In the genomic region with DNA sequence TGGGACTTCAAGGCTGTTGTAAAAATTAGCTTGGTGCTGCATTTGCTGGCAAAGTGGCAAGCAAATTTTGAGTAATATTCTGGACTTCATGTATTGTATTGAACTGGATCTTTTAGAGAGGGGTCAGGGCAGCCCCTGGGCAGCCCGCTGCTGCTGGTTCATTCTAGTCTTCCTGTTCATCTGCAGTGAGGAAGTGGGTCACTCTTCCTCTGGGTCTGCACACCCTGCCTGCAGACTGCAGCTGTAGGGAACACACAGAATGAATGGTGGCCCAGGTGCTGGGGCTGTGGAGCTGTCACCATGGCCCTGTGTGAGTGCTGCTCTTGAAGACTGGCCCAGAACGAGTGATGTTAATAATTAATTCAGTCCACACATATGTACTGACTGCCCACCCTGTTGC, we compare ENCODE assay signal across 22 cellular contexts.
"Had no signal": no experiment of that assay in that cellular context is flagged by ENCODE, and none has a peak within 500 bp of the region (broad histone marks: within the 10 kb centered on the region; RNA-seq: fewer than 3 reads in every experiment).

No MANE protein-coding gene starts in this region.

- H3K27ac Mint-ChIP-seq: activated CD8-positive, alpha-beta T cell treated with anti-CD3 and anti-CD28 coated beads, Interleukin-2, amount 10 ng/mL, durations not matched to agents 7 days and 5 days; activated naive CD8-positive, alpha-beta T cell treated with anti-CD3 and anti-CD28 coated beads, Interleukin-2, amount 10 ng/mL, durations not matched to agents 7 days and 5 days; activated T-cell treated with anti-CD3 and anti-CD28 coated beads, Interleukin-2, amount 50 U/mL, for 24 hours; activated T-helper 17 cell treated with anti-CD3 and anti-CD28 coated beads, Interleukin-2, amount 50 U/mL, for 72 hours had no signal

- H3K27ac ChIP-seq: esophagus muscularis mucosa, left lung, testis had no signal

- H3K9me3 Mint-ChIP-seq: activated naive CD8-positive, alpha-beta T cell treated with anti-CD3 and anti-CD28 coated beads, Interleukin-2, amount 10 ng/mL, durations not matched to agents 7 days and 5 days; activated T-cell treated with anti-CD3 and anti-CD28 coated beads, Interleukin-2, amount 50 U/mL, for 24 hours; activated T-helper 17 cell treated with anti-CD3 and anti-CD28 coated beads, Interleukin-2, amount 50 U/mL, for 72 hours; naive thymus-derived CD4-positive, alpha-beta T cell; neural crest cell had no signal

- H3K9me3 ChIP-seq: esophagus muscularis mucosa, left lung, testis had no signal

- H3K36me3 ChIP-seq: esophagus muscularis mucosa, left lung had no signal

- H3K4me1 Mint-ChIP-seq: activated T-helper 17 cell treated with anti-CD3 and anti-CD28 coated beads, Interleukin-2, amount 50 U/mL, for 72 hours had no signal

- H3K27me3 ChIP-seq: esophagus muscularis mucosa, left lung, testis had no signal

- H3K4me1 ChIP-seq: testis had no signal

- ATAC-seq: activated CD8-positive, alpha-beta T cell treated with anti-CD3 and anti-CD28 coated beads, Interleukin-2, amount 10 ng/mL, durations not matched to agents 7 days and 5 days; activated T-helper 17 cell treated with anti-CD3 and anti-CD28 coated beads, Interleukin-2, amount 50 U/mL, for 72 hours; left lung; naive thymus-derived CD4-positive, alpha-beta T cell had no signal

- H3K4me3 ChIP-seq: esophagus muscularis mucosa, left lung, lung, testis had no signal

- H3K36me3 Mint-ChIP-seq: activated naive CD8-positive, alpha-beta T cell treated with anti-CD3 and anti-CD28 coated beads, Interleukin-2, amount 10 ng/mL, durations not matched to agents 7 days and 5 days; naive thymus-derived CD4-positive, alpha-beta T cell had no signal

- H3K4me3 Mint-ChIP-seq: activated CD8-positive, alpha-beta T cell treated with anti-CD3 and anti-CD28 coated beads, Interleukin-2, amount 10 ng/mL, durations not matched to agents 7 days and 5 days; activated naive CD8-positive, alpha-beta T cell treated with anti-CD3 and anti-CD28 coated beads, Interleukin-2, amount 10 ng/mL, durations not matched to agents 7 days and 5 days; activated T-cell treated with anti-CD3 and anti-CD28 coated beads, Interleukin-2, amount 50 U/mL, for 24 hours; activated T-helper 17 cell treated with anti-CD3 and anti-CD28 coated beads, Interleukin-2, amount 50 U/mL, for 72 hours; naive thymus-derived CD4-positive, alpha-beta T cell; neural crest cell had no signal

- DNase-seq: activated CD4-positive, alpha-beta T cell treated with anti-CD3 and anti-CD28 coated beads for 1 hour; activated CD4-positive, alpha-beta T cell treated with anti-CD3 and anti-CD28 coated beads, Interleukin-2, amount 50 U/mL, for 1 hour; activated CD8-positive, alpha-beta T cell treated with anti-CD3 and anti-CD28 coated beads, Interleukin-2, amount 10 ng/mL, durations not matched to agents 7 days and 5 days; activated naive CD4-positive, alpha-beta T cell; activated naive CD8-positive, alpha-beta T cell treated with anti-CD3 and anti-CD28 coated beads, Interleukin-2, amount 10 ng/mL, durations not matched to agents 7 days and 5 days; activated T-cell treated with anti-CD3 and anti-CD28 coated beads, Interleukin-2, amount 50 U/mL, for 24 hours; amniotic stem cell; cortex of kidney; effector CD4-positive, alpha-beta T cell; hippocampal formation; kidney glomerular epithelial cell; left lung; naive thymus-derived CD4-positive, alpha-beta T cell; stimulated activated CD4-positive, alpha-beta T cell treated with anti-CD3 and anti-CD28 coated beads, Interleukin-2, amount 100 ng/mL, for 48 hours; stimulated activated naive CD4-positive, alpha-beta T cell; T-helper 9 cell; testis; trophoblast cell had no signal
